In genomic region chr4:186846426-186846825, GRCh38 we compare ENCODE assay signal across 17 cellular contexts.
A peak's percentile ranks its signal among the peaks of the same experiment; 100 is the strongest.
DNase-seq lines count a peak whose midpoint lies in the region; ATAC-seq, FAIRE-seq and TF ChIP-seq lines count a peak whose summit lies in the region.
"Had no signal": no experiment of that assay in that cellular context is flagged by ENCODE, and none has a peak within 500 bp of the region (broad histone marks: within the 10 kb centered on the region; RNA-seq: fewer than 3 reads in every experiment).

No MANE protein-coding gene starts in this region.

- no peak for TF ChIP-seq CTCF in HFFc6 (IDR thresholded peaks at IDR 0.05)
- no peak for TF ChIP-seq CTCF in astrocyte (IDR thresholded peaks at IDR 0.05; ENCODE audit: insufficient read depth, low read depth, low read length)
- TF ChIP-seq CTCF in osteocyte (IDR thresholded peaks at IDR 0.05) = no peak
- TF ChIP-seq CTCF in MM.1S (IDR thresholded peaks at IDR 0.05; ENCODE audit: low read length) = no peak

- H3K36me3 Mint-ChIP-seq in HFFc6 (ENCODE audit: low read depth) (peaks cover 12% of the 10 kb centered on the region), astrocyte (ENCODE audit: low read depth, unreplicated experiment) (no peaks in the 10 kb centered on the region), osteocyte (ENCODE audit: unreplicated experiment) (peaks cover 16% of the 10 kb centered on the region)
- no peaks in the 10 kb centered on the region for H3K36me3 Mint-ChIP-seq in activated CD8-positive, alpha-beta T cell treated with anti-CD3 and anti-CD28 coated beads, Interleukin-2, amount 10 ng/mL, durations not matched to agents 7 days and 5 days (ENCODE audit: low read depth)
- H3K36me3 Mint-ChIP-seq: CD4-positive, alpha-beta memory T cell; IgD-negative memory B cell had no signal

- no peaks in the 10 kb centered on the region for H3F3A ChIP-seq in MM.1S (ENCODE audit: insufficient read depth, low read length)

- POLR2A ChIA-PET in activated CD8-positive, alpha-beta T cell treated with anti-CD3 and anti-CD28 coated beads, Interleukin-2, amount 10 ng/mL, durations not matched to agents 7 days and 5 days (lab: Charles Lee) = no interaction called here

- H2AFZ ChIP-seq in astrocyte (ENCODE audit: low read depth, low read length) (no peak overlapping the region), MM.1S (ENCODE audit: low read length) (no peak overlapping the region)
- H2AFZ ChIP-seq: GM23248 had no signal

- no peak for ATAC-seq in activated CD8-positive, alpha-beta T cell treated with anti-CD3 and anti-CD28 coated beads, Interleukin-2, amount 10 ng/mL, durations not matched to agents 7 days and 5 days
- ATAC-seq in HG03432 (IDR thresholded peaks at IDR 0.05; ENCODE audit: unreplicated experiment) = no peak

- peaks cover 43% of the 10 kb centered on the region for H3K4me1 Mint-ChIP-seq in HFFc6 (ENCODE audit: low read depth)
- H3K4me1 Mint-ChIP-seq in astrocyte (ENCODE audit: low read depth, unreplicated experiment) = peaks cover 19% of the 10 kb centered on the region
- peaks cover 40% of the 10 kb centered on the region for H3K4me1 Mint-ChIP-seq in osteocyte (ENCODE audit: unreplicated experiment)
- no peaks in the 10 kb centered on the region for H3K4me1 Mint-ChIP-seq in activated CD8-positive, alpha-beta T cell treated with anti-CD3 and anti-CD28 coated beads, Interleukin-2, amount 10 ng/mL, durations not matched to agents 7 days and 5 days (ENCODE audit: low read depth)
- H3K4me1 Mint-ChIP-seq: CD4-positive, alpha-beta memory T cell; IgD-negative memory B cell had no signal

- H3K27ac Mint-ChIP-seq in HFFc6 = peak overlapping the region; percentile 95
- no peak overlapping the region for H3K27ac Mint-ChIP-seq in astrocyte (ENCODE audit: unreplicated experiment)
- peak overlapping the region; percentile 98 for H3K27ac Mint-ChIP-seq in osteocyte (ENCODE audit: unreplicated experiment)
- H3K27ac Mint-ChIP-seq in activated CD8-positive, alpha-beta T cell treated with anti-CD3 and anti-CD28 coated beads, Interleukin-2, amount 10 ng/mL, durations not matched to agents 7 days and 5 days = no peak overlapping the region
- H3K27ac Mint-ChIP-seq: CD4-positive, alpha-beta memory T cell; IgD-negative memory B cell had no signal

- no peak overlapping the region for H3K4me3 ChIP-seq in astrocyte (ENCODE audit: insufficient read depth, low read depth, low read length)
- H3K4me3 ChIP-seq in MM.1S (ENCODE audit: low read length) = no peak overlapping the region
- H3K4me3 ChIP-seq: GM23248 had no signal

- H3K36me3 ChIP-seq in astrocyte (ENCODE audit: insufficient read depth, low read length) = no peaks in the 10 kb centered on the region
- H3K36me3 ChIP-seq in MM.1S (replicated peaks; ENCODE audit: insufficient read depth, low read length) = no peaks in the 10 kb centered on the region
- H3K36me3 ChIP-seq: BE2C had no signal

- H3K4me2 ChIP-seq in astrocyte (ENCODE audit: low read length) (no peak overlapping the region), MM.1S (ENCODE audit: low read depth, low read length) (no peak overlapping the region)

- no peaks in the 10 kb centered on the region for H4K20me1 ChIP-seq in astrocyte (ENCODE audit: insufficient read depth, low read length)
- H4K20me1 ChIP-seq in MM.1S (ENCODE audit: insufficient read depth, low read length) = no peaks in the 10 kb centered on the region

- no peak for TF ChIP-seq POLR2A in erythroblast (IDR thresholded peaks at IDR 0.05; ENCODE audit: low read length)

- H3K27ac ChIP-seq in astrocyte (ENCODE audit: low read depth, low read length) (no peak overlapping the region), MM.1S (ENCODE audit: low read length) (no peak overlapping the region)
- H3K27ac ChIP-seq: C4-2B had no signal

- DNase-seq in HFFc6 (no peak), astrocyte (ENCODE audit: low read depth) (no peak), fibroblast of peridontal ligament (ENCODE audit: extremely low read depth) (peak; percentile 68), osteocyte (ENCODE audit: extremely low spot score, unreplicated experiment) (no peak), MM.1S (no peak), erythroblast (lab: John Stamatoyannopoulos, UW) (no peak)
- no peak for DNase-seq in activated CD8-positive, alpha-beta T cell treated with anti-CD3 and anti-CD28 coated beads, Interleukin-2, amount 10 ng/mL, durations not matched to agents 7 days and 5 days
- DNase-seq: BE2C; CD4-positive, alpha-beta memory T cell; DMS79 treated with DMSO at 0.1 percent for 48 hours; GF-D8; GM23248 had no signal

- H3K4me1 ChIP-seq in astrocyte (ENCODE audit: insufficient read depth, low read length) = peaks cover 25% of the 10 kb centered on the region
- peaks cover 25% of the 10 kb centered on the region for H3K4me1 ChIP-seq in MM.1S (ENCODE audit: low read length)
- H3K4me1 ChIP-seq: BE2C had no signal

- peaks cover 2% of the 10 kb centered on the region for H3K27me3 Mint-ChIP-seq in HFFc6 (ENCODE audit: insufficient read depth)
- no peaks in the 10 kb centered on the region for H3K27me3 Mint-ChIP-seq in astrocyte (ENCODE audit: low read depth, unreplicated experiment)
- no peaks in the 10 kb centered on the region for H3K27me3 Mint-ChIP-seq in osteocyte (ENCODE audit: unreplicated experiment)
- no peaks in the 10 kb centered on the region for H3K27me3 Mint-ChIP-seq in activated CD8-positive, alpha-beta T cell treated with anti-CD3 and anti-CD28 coated beads, Interleukin-2, amount 10 ng/mL, durations not matched to agents 7 days and 5 days (ENCODE audit: low read depth)
- H3K27me3 Mint-ChIP-seq: CD4-positive, alpha-beta memory T cell; IgD-negative memory B cell had no signal

- H3K9me3 Mint-ChIP-seq in HFFc6 = peaks cover 16% of the 10 kb centered on the region
- H3K9me3 Mint-ChIP-seq in astrocyte (ENCODE audit: unreplicated experiment) = peaks cover 11% of the 10 kb centered on the region
- peaks cover 12% of the 10 kb centered on the region for H3K9me3 Mint-ChIP-seq in osteocyte (ENCODE audit: unreplicated experiment)
- H3K9me3 Mint-ChIP-seq in activated CD8-positive, alpha-beta T cell treated with anti-CD3 and anti-CD28 coated beads, Interleukin-2, amount 10 ng/mL, durations not matched to agents 7 days and 5 days (ENCODE audit: insufficient read depth) = peaks cover 13% of the 10 kb centered on the region

- H3K9ac ChIP-seq in astrocyte (ENCODE audit: low read length) = no peak overlapping the region
- H3K9ac ChIP-seq in MM.1S (ENCODE audit: low read length) = no peak overlapping the region
- H3K9ac ChIP-seq: GM23248 had no signal

- FAIRE-seq in astrocyte (lab: Jason Lieb, UNC) = peak; percentile 5
- FAIRE-seq: A204.1, H54 had no signal

- H3K27me3 ChIP-seq in astrocyte (ENCODE audit: insufficient read depth, low read length) (no peaks in the 10 kb centered on the region), MM.1S (replicated peaks; ENCODE audit: insufficient read depth, low read length) (no peaks in the 10 kb centered on the region)
- H3K27me3 ChIP-seq: BE2C had no signal

- H3K4me3 Mint-ChIP-seq in HFFc6 = 0 out of 2 replicates have a peak overlapping the region, but pooled peaks have one; percentile 85
- no peak overlapping the region for H3K4me3 Mint-ChIP-seq in astrocyte (ENCODE audit: unreplicated experiment)
- H3K4me3 Mint-ChIP-seq in osteocyte (ENCODE audit: unreplicated experiment) = peak overlapping the region; percentile 20
- no peak overlapping the region for H3K4me3 Mint-ChIP-seq in activated CD8-positive, alpha-beta T cell treated with anti-CD3 and anti-CD28 coated beads, Interleukin-2, amount 10 ng/mL, durations not matched to agents 7 days and 5 days
- H3K4me3 Mint-ChIP-seq: CD4-positive, alpha-beta memory T cell; IgD-negative memory B cell had no signal

- no peaks in the 10 kb centered on the region for H3K79me2 ChIP-seq in astrocyte (ENCODE audit: insufficient read depth, low read length)
- no peaks in the 10 kb centered on the region for H3K79me2 ChIP-seq in MM.1S (ENCODE audit: low read length)

- no peaks in the 10 kb centered on the region for H3K9me2 ChIP-seq in MM.1S (replicated peaks; ENCODE audit: insufficient read depth, low read length)

- CTCF ChIA-PET in activated CD8-positive, alpha-beta T cell treated with anti-CD3 and anti-CD28 coated beads, Interleukin-2, amount 10 ng/mL, durations not matched to agents 7 days and 5 days (lab: Charles Lee) = no interaction called here

- no peaks in the 10 kb centered on the region for H3K9me3 ChIP-seq in astrocyte (ENCODE audit: insufficient read depth, low read depth, low read length)
- no peaks in the 10 kb centered on the region for H3K9me3 ChIP-seq in MM.1S (replicated peaks; ENCODE audit: insufficient read depth, low read length)
- H3K9me3 ChIP-seq: BE2C had no signal

Comparison
In these comparisons a context has a peak if more than half of its experiments do, and no peak if none do; other contexts are left out.
1. H3K27ac Mint-ChIP-seq: peak in HFFc6 (single experiment) and osteocyte (single experiment); none in astrocyte (single experiment) and activated CD8-positive, alpha-beta T cell treated with anti-CD3 and anti-CD28 coated beads, Interleukin-2, amount 10 ng/mL, durations not matched to agents 7 days and 5 days (single experiment).
2. H3K4me3 Mint-ChIP-seq: peak in HFFc6 (single experiment) and osteocyte (single experiment); none in astrocyte (single experiment) and activated CD8-positive, alpha-beta T cell treated with anti-CD3 and anti-CD28 coated beads, Interleukin-2, amount 10 ng/mL, durations not matched to agents 7 days and 5 days (single experiment).